In genomic region chr11:93917673-93918072, GRCh38 we compare ENCODE assay signal across 7 cellular contexts.
"Had no signal": no experiment of that assay in that cellular context is flagged by ENCODE, and none has a peak within 500 bp of the region (broad histone marks: within the 10 kb centered on the region; RNA-seq: fewer than 3 reads in every experiment).

No MANE protein-coding gene starts in this region.

- FAIRE-seq: HepG2, HTR-8/SVneo had no signal

- H3K9ac ChIP-seq: KMS-11 had no signal

- H3K4me2 ChIP-seq: KMS-11 had no signal

- H3K27ac ChIP-seq: HL-60, KMS-11 had no signal

- DNase-seq: IMR-90, KBM-7, KG1 had no signal

- ATAC-seq: HepG2 had no signal
